In genomic region chr11:47056261-47056915, GRCh38 we compare ENCODE assay signal across 15 cellular contexts.
DNase-seq lines count a peak whose midpoint lies in the region; ATAC-seq and TF ChIP-seq lines count a peak whose summit lies in the region.
"Had no signal": no experiment of that assay in that cellular context is flagged by ENCODE, and none has a peak within 500 bp of the region (broad histone marks: within the 10 kb centered on the region; RNA-seq: fewer than 3 reads in every experiment).

No MANE protein-coding gene starts in this region.

- no peaks in the 10 kb centered on the region for H3K9me3 ChIP-seq in osteoblast (ENCODE audit: low read depth, low read length)

- no peak overlapping the region for H3K4me3 ChIP-seq in NB4 (ENCODE audit: low read depth, low read length)
- no peak overlapping the region for H3K4me3 ChIP-seq in osteoblast (ENCODE audit: insufficient read depth, low read length)
- no peak overlapping the region for H3K4me3 ChIP-seq in dorsolateral prefrontal cortex

- H3K4me2 ChIP-seq in osteoblast (ENCODE audit: insufficient read depth, low read length): no peak overlapping the region

- no peak for TF ChIP-seq CTCF in NB4 (IDR thresholded peaks at IDR 0.05; ENCODE audit: low read depth, low read length)
- no peak for TF ChIP-seq CTCF in osteoblast (IDR thresholded peaks at IDR 0.05; ENCODE audit: extremely low read depth, low read depth, low read length)
- no peak for TF ChIP-seq CTCF in dorsolateral prefrontal cortex (IDR thresholded peaks at IDR 0.05 in 54 of 56, conservative IDR thresholded peaks at IDR 0.05 in 2 of 56; ENCODE audit: low read depth in 1 of 56, partially characterized antibody in 56 of 56)

- DNase-seq in GM03348 (ENCODE audit: low spot score) (peak; percentile 41), NB4 (ENCODE audit: low read depth) (peak; percentile 8), dedifferentiated amniotic fluid mesenchymal stem cell (ENCODE audit: extremely low spot score) (peak; percentile 50), osteoblast (ENCODE audit: insufficient read length, low spot score, missing footprints) (peak; percentile 71), dorsolateral prefrontal cortex (no peak)
- DNase-seq in activated CD4-positive, CD25-positive, alpha-beta regulatory T cell (lab: John Stamatoyannopoulos, UW): no peak
- DNase-seq in stimulated activated CD4-positive, alpha-beta T cell treated with anti-CD3 and anti-CD28 coated beads, Interleukin-4, amount 100 ng/mL, for 4 hours: no peak
- DNase-seq: activated naive CD4-positive, alpha-beta T cell treated with anti-CD3 and anti-CD28 coated beads, Interleukin-2, amount 10 ng/mL, durations not matched to agents 7 days and 5 days; DMS153; left cardiac atrium; NCI-H69; occipital lobe; stimulated activated CD4-positive, alpha-beta T cell treated with anti-CD3 and anti-CD28 coated beads, Interleukin-2, amount 100 ng/mL, for 48 hours; SW 1271 had no signal

- no peak for TF ChIP-seq POLR2A in NB4 (IDR thresholded peaks at IDR 0.05; ENCODE audit: extremely low read depth, insufficient read length)

- H3K27me3 ChIP-seq in osteoblast (ENCODE audit: insufficient read depth, low read length): no peaks in the 10 kb centered on the region
- no peaks in the 10 kb centered on the region for H3K27me3 ChIP-seq in dorsolateral prefrontal cortex

- no peak for ATAC-seq in GM21447 (IDR thresholded peaks at IDR 0.05; ENCODE audit: unreplicated experiment)

- no peaks in the 10 kb centered on the region for H3K79me2 ChIP-seq in osteoblast (ENCODE audit: insufficient read depth, low read length)

- peaks cover 18% of the 10 kb centered on the region for H3K4me1 ChIP-seq in osteoblast (ENCODE audit: insufficient read depth, low read length)

- intact Hi-C loops in dorsolateral prefrontal cortex (cut with DNase I): no loop called here

- no peak overlapping the region for H2AFZ ChIP-seq in osteoblast (ENCODE audit: low read length)

- H4K20me1 ChIP-seq in osteoblast (ENCODE audit: insufficient read depth, low read length): no peaks in the 10 kb centered on the region

- no peaks in the 10 kb centered on the region for H3K36me3 ChIP-seq in osteoblast (ENCODE audit: insufficient read depth, low read length)

- no peak overlapping the region for H3K27ac ChIP-seq in osteoblast (ENCODE audit: low read depth, low read length)
- peak overlapping the region in 2 of 59 donors; percentile 6 to 15 for H3K27ac ChIP-seq in dorsolateral prefrontal cortex

Comparison
In these comparisons a context has a peak if more than half of its experiments do, and no peak if none do; other contexts are left out.
1. DNase-seq: peak in GM03348 (single experiment), NB4 (single experiment), dedifferentiated amniotic fluid mesenchymal stem cell (single experiment) and osteoblast (single experiment); none in activated CD4-positive, CD25-positive, alpha-beta regulatory T cell (0 of 4), stimulated activated CD4-positive, alpha-beta T cell treated with anti-CD3 and anti-CD28 coated beads, Interleukin-4, amount 100 ng/mL, for 4 hours (0 of 2) and dorsolateral prefrontal cortex (0 of 10).